ENCODE assay signal across 18 cellular contexts in the genomic region with DNA sequence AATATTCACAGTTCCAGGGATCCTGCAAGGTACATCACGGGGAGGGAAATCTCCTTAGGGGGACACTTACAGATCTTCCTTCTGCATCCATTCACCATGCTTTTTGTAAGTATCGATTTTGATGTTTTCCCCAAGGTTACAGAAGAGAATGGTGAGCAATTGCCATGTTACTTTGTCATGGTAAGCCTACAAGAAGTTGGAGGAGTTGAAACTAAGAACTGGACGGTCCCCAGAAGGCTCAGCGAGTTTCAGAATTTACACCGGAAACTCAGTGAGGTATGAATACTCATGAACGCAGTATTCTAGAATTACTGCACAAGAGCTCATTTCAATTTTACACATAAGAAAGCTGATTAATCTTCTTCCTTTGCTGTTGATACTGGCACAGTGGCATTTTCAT. TPM values are rescaled to one million over a fixed set of nuclear protein-coding genes. Genes with fewer than 3 reads are reported as not detected.
DNase-seq lines count a peak whose midpoint lies in the region; ATAC-seq and TF ChIP-seq lines count a peak whose summit lies in the region.
"Had no signal": no experiment of that assay in that cellular context is flagged by ENCODE, and none has a peak within 500 bp of the region (broad histone marks: within the 10 kb centered on the region; RNA-seq: fewer than 3 reads in every experiment).

No MANE protein-coding gene starts in this region.

- H3K9me3 ChIP-seq in H9 (ENCODE audit: control insufficient read depth, low read depth, low read length) = no peaks in the 10 kb centered on the region
- H3K9me3 ChIP-seq: gastrocnemius medialis, thoracic aorta had no signal

- no peak overlapping the region for H2BK120ac ChIP-seq in H9 (ENCODE audit: low read depth, low read length, poor library complexity, severe bottlenecking)

- H4K20me1 ChIP-seq in H9 (ENCODE audit: control insufficient read depth, insufficient read depth, insufficient read length) = no peaks in the 10 kb centered on the region

- no peak overlapping the region for H3K4ac ChIP-seq in H9 (ENCODE audit: low read depth, low read length)

- no peak overlapping the region for H2BK5ac ChIP-seq in H9 (ENCODE audit: insufficient read length, low read length)

- TF ChIP-seq CTCF in H9 (conservative IDR thresholded peaks at IDR 0.05) (no peak), omental fat pad (IDR thresholded peaks at IDR 0.05) (no peak)

- DNase-seq in activated naive CD4-positive, alpha-beta T cell treated with anti-CD3 and anti-CD28 coated beads, Interleukin-2, amount 50 U/mL, for 72 hours (ENCODE audit: low spot score in 2 of 2) = no peak
- no peak for DNase-seq in activated naive CD4-positive, alpha-beta T cell (lab: John Stamatoyannopoulos, UW)
- DNase-seq in H9 = no peak
- DNase-seq in omental fat pad (ENCODE audit: low spot score) = no peak
- DNase-seq in T-helper 2 cell treated with Interferon-gamma antibody and Interleukin-4, amounts not matched to agents 5 μg/mL and 100 μg/mL, for 36 hours (ENCODE audit: low spot score) = no peak
- DNase-seq: activated naive CD4-positive, alpha-beta T cell treated with Interleukin-2 at 50 U/mL for 16 hours; dermis blood vessel endothelial cell; gastrocnemius medialis; NCI-H2227 treated with DMSO at 0.1 percent for 48 hours; stimulated activated CD4-positive, alpha-beta T cell treated with anti-CD3 and anti-CD28 coated beads, Interleukin-4, amount 100 ng/mL, for 24 hours; WERI-Rb-1 had no signal

- no peak overlapping the region for H3K4me2 ChIP-seq in H9 (ENCODE audit: insufficient read depth, insufficient read length, low read length)
- H3K4me2 ChIP-seq: GM23338 had no signal

- H2AK5ac ChIP-seq in H9 (ENCODE audit: insufficient read length, low read length) = no peak overlapping the region

- peaks cover 3% of the 10 kb centered on the region for H3K79me1 ChIP-seq in H9 (ENCODE audit: insufficient read depth, low read depth, low read length, poor library complexity, severe bottlenecking)

- H3K27me3 ChIP-seq in H9 (ENCODE audit: insufficient read depth, low read length) = no peaks in the 10 kb centered on the region
- H3K27me3 ChIP-seq: gastrocnemius medialis had no signal

- WGBS in H9 (ENCODE audit: extremely low coverage, insufficient read length, low lambda C conversion rate) = no CpG with 5 or more reads among the region's 6 CpGs

- no peak overlapping the region for H3T11ph ChIP-seq in H9 (ENCODE audit: low read length)

- H3K23ac ChIP-seq in H9 (ENCODE audit: insufficient read length, low read depth, low read length) = no peak overlapping the region

- peak overlapping the region in 1 of 2 donors; percentile 4 for H3K27ac Mint-ChIP-seq in activated naive CD4-positive, alpha-beta T cell treated with anti-CD3 and anti-CD28 coated beads, Interleukin-2, amount 50 U/mL, for 72 hours
- peak overlapping the region; percentile 34 for H3K27ac Mint-ChIP-seq in stimulated activated memory B cell treated with anti-CD40 and anti-IgM and Interleukin-4, amounts not matched to agents 10 μg/mL and 1 μg/mL and 100 μg/mL, for 72 hours
- H3K27ac Mint-ChIP-seq in H9 = no peak overlapping the region
- no peak overlapping the region for H3K27ac Mint-ChIP-seq in T-helper 2 cell treated with Interferon-gamma antibody and Interleukin-4, amounts not matched to agents 5 μg/mL and 100 μg/mL, for 36 hours
- H3K27ac Mint-ChIP-seq: GM23338 had no signal

- ATAC-seq in activated naive CD4-positive, alpha-beta T cell treated with anti-CD3 and anti-CD28 coated beads, Interleukin-2, amount 50 U/mL, for 72 hours = peak; percentile 37 to 59
- ATAC-seq in GM21717 (IDR thresholded peaks at IDR 0.05; ENCODE audit: unreplicated experiment) (peak; percentile 46), HG03342 (IDR thresholded peaks at IDR 0.05; ENCODE audit: unreplicated experiment) (peak; percentile 58), omental fat pad (ENCODE audit: low FRiP score) (no peak)
- peak; percentile 81 for ATAC-seq in stimulated activated memory B cell treated with anti-CD40 and anti-IgM and Interleukin-4, amounts not matched to agents 10 μg/mL and 1 μg/mL and 100 μg/mL, for 72 hours
- ATAC-seq: gastrocnemius medialis, GM23338, left lobe of liver had no signal

- no peak overlapping the region for H3K9ac ChIP-seq in H9 (ENCODE audit: extremely low read depth, insufficient read length, low read length)

- no peaks in the 10 kb centered on the region for H3K9me3 Mint-ChIP-seq in activated naive CD4-positive, alpha-beta T cell treated with anti-CD3 and anti-CD28 coated beads, Interleukin-2, amount 50 U/mL, for 72 hours
- H3K9me3 Mint-ChIP-seq in stimulated activated memory B cell treated with anti-CD40 and anti-IgM and Interleukin-4, amounts not matched to agents 10 μg/mL and 1 μg/mL and 100 μg/mL, for 72 hours = no peaks in the 10 kb centered on the region
- peaks cover 3 to 7% of the 10 kb centered on the region in 2 experiments; a peak in 4 of 5 replicates for H3K9me3 Mint-ChIP-seq in H9
- peaks cover 9% of the 10 kb centered on the region for H3K9me3 Mint-ChIP-seq in T-helper 2 cell treated with Interferon-gamma antibody and Interleukin-4, amounts not matched to agents 5 μg/mL and 100 μg/mL, for 36 hours

- no peaks in the 10 kb centered on the region for H3K4me1 ChIP-seq in H9 (ENCODE audit: insufficient read depth, low read length)
- H3K4me1 ChIP-seq: gastrocnemius medialis had no signal

- H2BK12ac ChIP-seq in H9 (ENCODE audit: insufficient read length, low read depth, low read length) = no peak overlapping the region

- no peak overlapping the region for H3K14ac ChIP-seq in H9 (ENCODE audit: insufficient read depth, low read length)

- H3K56ac ChIP-seq in H9 (ENCODE audit: insufficient read length, low read depth, low read length) = no peak overlapping the region

- no peak overlapping the region for H4K5ac ChIP-seq in H9 (ENCODE audit: insufficient read length, low read depth, low read length)

- no peaks in the 10 kb centered on the region for H3K79me2 ChIP-seq in H9 (ENCODE audit: insufficient read depth, low read length)

- H2BK15ac ChIP-seq in H9 (ENCODE audit: low read depth, low read length) = no peak overlapping the region

- no peak overlapping the region for H3K18ac ChIP-seq in H9 (ENCODE audit: insufficient read length, low read depth, low read length)

- no peak overlapping the region for H2BK20ac ChIP-seq in H9 (ENCODE audit: low read depth, low read length, poor library complexity, severe bottlenecking)

- H3K23me2 ChIP-seq in H9 (ENCODE audit: insufficient read length, low read depth, low read length, poor library complexity, severe bottlenecking) = no peaks in the 10 kb centered on the region

- H4K91ac ChIP-seq in H9 (ENCODE audit: insufficient read length, low read depth, low read length) = no peak overlapping the region

- H3K4me3 Mint-ChIP-seq in stimulated activated memory B cell treated with anti-CD40 and anti-IgM and Interleukin-4, amounts not matched to agents 10 μg/mL and 1 μg/mL and 100 μg/mL, for 72 hours = no peak overlapping the region
- no peak overlapping the region for H3K4me3 Mint-ChIP-seq in H9
- H3K4me3 Mint-ChIP-seq in T-helper 2 cell treated with Interferon-gamma antibody and Interleukin-4, amounts not matched to agents 5 μg/mL and 100 μg/mL, for 36 hours = no peak overlapping the region
- H3K4me3 Mint-ChIP-seq: GM23338 had no signal

- no peaks in the 10 kb centered on the region for H3K27me3 Mint-ChIP-seq in stimulated activated memory B cell treated with anti-CD40 and anti-IgM and Interleukin-4, amounts not matched to agents 10 μg/mL and 1 μg/mL and 100 μg/mL, for 72 hours
- no peaks in the 10 kb centered on the region for H3K27me3 Mint-ChIP-seq in H9 (ENCODE audit: low read depth)
- no peaks in the 10 kb centered on the region for H3K27me3 Mint-ChIP-seq in T-helper 2 cell treated with Interferon-gamma antibody and Interleukin-4, amounts not matched to agents 5 μg/mL and 100 μg/mL, for 36 hours (ENCODE audit: low read depth)

- H3K27ac ChIP-seq in H9 (ENCODE audit: insufficient read length, low read depth, low read length) = no peak overlapping the region
- H3K27ac ChIP-seq: gastrocnemius medialis, WERI-Rb-1 had no signal

- H2AFZ ChIP-seq in H9 (ENCODE audit: low read length) = no peak overlapping the region
- H2AFZ ChIP-seq: GM23338 had no signal

- H4K8ac ChIP-seq in H9 (replicated peaks; ENCODE audit: insufficient read length, low read depth, low read length) = no peak overlapping the region

- peaks cover 8 to 25% of the 10 kb centered on the region in 2 donors for H3K36me3 Mint-ChIP-seq in activated naive CD4-positive, alpha-beta T cell treated with anti-CD3 and anti-CD28 coated beads, Interleukin-2, amount 50 U/mL, for 72 hours
- H3K36me3 Mint-ChIP-seq in stimulated activated memory B cell treated with anti-CD40 and anti-IgM and Interleukin-4, amounts not matched to agents 10 μg/mL and 1 μg/mL and 100 μg/mL, for 72 hours = peaks cover 58% of the 10 kb centered on the region
- peaks cover 8 to 55% (median 49%) of the 10 kb centered on the region in 3 experiments; a peak in 6 of 7 replicates for H3K36me3 Mint-ChIP-seq in H9 (ENCODE audit: insufficient read depth in 1 of 3, low read depth in 3 of 3)
- H3K36me3 Mint-ChIP-seq in T-helper 2 cell treated with Interferon-gamma antibody and Interleukin-4, amounts not matched to agents 5 μg/mL and 100 μg/mL, for 36 hours (ENCODE audit: low read depth) = peaks cover 24% of the 10 kb centered on the region

- peaks cover 71% of the 10 kb centered on the region for H3K4me1 Mint-ChIP-seq in stimulated activated memory B cell treated with anti-CD40 and anti-IgM and Interleukin-4, amounts not matched to agents 10 μg/mL and 1 μg/mL and 100 μg/mL, for 72 hours
- no peaks in the 10 kb centered on the region for H3K4me1 Mint-ChIP-seq in H9
- peaks cover 36% of the 10 kb centered on the region for H3K4me1 Mint-ChIP-seq in T-helper 2 cell treated with Interferon-gamma antibody and Interleukin-4, amounts not matched to agents 5 μg/mL and 100 μg/mL, for 36 hours (ENCODE audit: low read depth)

RNA-seq across cellular contexts. Expression of a gene that starts 53.9 kb away (rescaled TPM):
- total RNA-seq in activated naive CD4-positive, alpha-beta T cell treated with anti-CD3 and anti-CD28 coated beads, Interleukin-2, amount 50 U/mL, for 72 hours = 1 to 10 TPM in 1 of 2 donors, under 1 TPM in 1; 0.68 to 1.7 TPM
- total RNA-seq in H9 (2021) (0.20 and 0.46 TPM in 2 replicates), omental fat pad (1 to 10 TPM in 3 of 4 donors, under 1 TPM in 1; 0.56 to 4.0 (median 1.7) TPM)

RNA-seq across cellular contexts. Expression of a gene that starts 54.8 kb away (rescaled TPM):
- 10 to 100 TPM in 1 of 2 donors, 1 to 10 TPM in 1; 9.1 to 44.5 TPM for total RNA-seq in activated naive CD4-positive, alpha-beta T cell treated with anti-CD3 and anti-CD28 coated beads, Interleukin-2, amount 50 U/mL, for 72 hours
- 3.7 and 5.0 TPM in 2 replicates for total RNA-seq in H9 (2021)
- 10 to 100 TPM in 2 of 4 donors, 1 to 10 TPM in 2; 6.2 to 46.4 (median 11.1) TPM for total RNA-seq in omental fat pad
- total RNA-seq: A673 had no signal
